ENCODE assay signal across 10 cellular contexts in the genomic region with DNA sequence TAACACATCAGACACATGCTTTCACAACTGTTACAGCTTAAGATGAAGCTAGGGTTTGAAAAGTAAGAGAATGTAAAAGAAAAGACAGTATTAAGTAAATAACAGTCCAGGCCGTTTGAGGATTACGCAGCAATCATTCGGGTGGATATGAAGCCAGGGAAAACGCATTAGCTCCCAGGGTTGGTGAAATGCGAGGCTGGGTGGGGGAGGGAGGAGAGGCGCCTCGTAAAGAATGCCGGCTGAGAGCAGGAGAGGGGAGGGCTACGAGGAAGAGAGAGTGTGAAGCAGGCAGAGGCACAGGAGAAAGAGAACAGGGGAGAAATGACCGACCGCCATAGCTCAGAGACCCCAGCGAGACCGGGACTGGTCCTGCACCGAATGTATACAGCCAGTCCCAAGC.
DNase-seq lines count a peak whose midpoint lies in the region; ATAC-seq and TF ChIP-seq lines count a peak whose summit lies in the region.
"Had no signal": no experiment of that assay in that cellular context is flagged by ENCODE, and none has a peak within 500 bp of the region (broad histone marks: within the 10 kb centered on the region; RNA-seq: fewer than 3 reads in every experiment).

No MANE protein-coding gene starts in this region.

- peak in 3 of 8 donors; percentile 18 to 45 (median 36) for ATAC-seq in heart right ventricle
- no peak for ATAC-seq in upper lobe of right lung
- ATAC-seq in GM21360 (IDR thresholded peaks at IDR 0.05; ENCODE audit: unreplicated experiment): no peak

- TF ChIP-seq CTCF in heart right ventricle (IDR thresholded peaks at IDR 0.05) (no peak), coronary artery (IDR thresholded peaks at IDR 0.05) (no peak), upper lobe of right lung (IDR thresholded peaks at IDR 0.05) (no peak)

- peak overlapping the region; percentile 79 for H3K56ac ChIP-seq in mesendoderm (ENCODE audit: low read length)

- H3K79me2 ChIP-seq in mesendoderm (ENCODE audit: control insufficient read depth, insufficient read depth, low read length): no peaks in the 10 kb centered on the region

- H3K27me3 ChIP-seq in heart right ventricle (peaks cover 5 to 41% (median 31%) of the 10 kb centered on the region in 7 donors), mesendoderm (ENCODE audit: insufficient read depth, low read length, poor library complexity) (no peaks in the 10 kb centered on the region), upper lobe of right lung (peaks cover 15% of the 10 kb centered on the region)
- H3K27me3 ChIP-seq: BLaER1 treated with 17β-estradiol and CSF1 and Interleukin-3, amounts not matched to agents 10 nM and 100 nM had no signal

- peak overlapping the region; percentile 17 for H3K4me2 ChIP-seq in mesendoderm (ENCODE audit: low read length)
- H3K4me2 ChIP-seq: BLaER1 treated with 17β-estradiol and CSF1 and Interleukin-3, amounts not matched to agents 10 nM and 100 nM had no signal

- peak overlapping the region; percentile 3 for H2AK5ac ChIP-seq in mesendoderm (ENCODE audit: low read length)

- peak overlapping the region; percentile 44 for H3K9ac ChIP-seq in mesendoderm (ENCODE audit: low read length)
- H3K9ac ChIP-seq: BLaER1 treated with 17β-estradiol and CSF1 and Interleukin-3, amounts not matched to agents 10 nM and 100 nM had no signal

- H3K4me3 ChIP-seq in heart right ventricle (peak overlapping the region; percentile 19 to 61 (median 50)), coronary artery (peak overlapping the region; percentile 59), mesendoderm (ENCODE audit: low read length) (no peak overlapping the region), upper lobe of right lung (peak overlapping the region; percentile 40)
- H3K4me3 ChIP-seq: BLaER1 treated with 17β-estradiol and CSF1 and Interleukin-3, amounts not matched to agents 10 nM and 100 nM; MG63 had no signal

- H2BK15ac ChIP-seq in mesendoderm (replicated peaks; ENCODE audit: low read depth): no peak overlapping the region

- H3K4me1 ChIP-seq in heart right ventricle (peaks cover 0 to 34% (median 15%) of the 10 kb centered on the region in 9 donors), mesendoderm (ENCODE audit: control insufficient read depth, low read depth, low read length) (peaks cover 13% of the 10 kb centered on the region), upper lobe of right lung (peaks cover 7% of the 10 kb centered on the region)
- H3K4me1 ChIP-seq: BLaER1 treated with 17β-estradiol and CSF1 and Interleukin-3, amounts not matched to agents 10 nM and 100 nM had no signal

- no peak overlapping the region for H3K18ac ChIP-seq in mesendoderm (ENCODE audit: low read length)

- H4K8ac ChIP-seq in mesendoderm (ENCODE audit: low read depth, low read length): no peak overlapping the region

- intact Hi-C loops in heart right ventricle (cut with DNase I): no loop called here
- intact Hi-C loops in cardiac septum (cut with DNase I): no loop called here
- intact Hi-C loops in upper lobe of right lung (cut with DNase I): no loop called here

- H4K5ac ChIP-seq in mesendoderm (ENCODE audit: low read length): no peak overlapping the region

- no peaks in the 10 kb centered on the region for H3K79me1 ChIP-seq in mesendoderm (ENCODE audit: low read length)

- peak overlapping the region; percentile 10 for H2BK5ac ChIP-seq in mesendoderm (ENCODE audit: low read length)

- no peak for DNase-seq in heart right ventricle
- DNase-seq in cardiac septum (ENCODE audit: low spot score): no peak
- DNase-seq in coronary artery (ENCODE audit: low spot score): no peak
- peak; percentile 68 for DNase-seq in mesendoderm
- no peak for DNase-seq in upper lobe of right lung
- DNase-seq in SW 1271 (lab: John Stamatoyannopoulos, UW): no peak
- DNase-seq in UCSD-AML1 (lab: John Stamatoyannopoulos, UW; ENCODE audit: unreplicated experiment): no peak
- DNase-seq: MG63 had no signal

- H3K27ac ChIP-seq in heart right ventricle (peak overlapping the region in 2 of 10 donors; percentile 49 to 52), coronary artery (no peak overlapping the region), mesendoderm (ENCODE audit: low read depth, low read length) (no peak overlapping the region), upper lobe of right lung (no peak overlapping the region)
- H3K27ac ChIP-seq: BLaER1 treated with 17β-estradiol and CSF1 and Interleukin-3, amounts not matched to agents 10 nM and 100 nM had no signal

- H3K4ac ChIP-seq in mesendoderm (ENCODE audit: low read depth, low read length): no peak overlapping the region

- H3K9me3 ChIP-seq in heart right ventricle: no peaks in the 10 kb centered on the region
- H3K9me3 ChIP-seq in upper lobe of right lung: no peaks in the 10 kb centered on the region
- H3K9me3 ChIP-seq: BLaER1 treated with 17β-estradiol and CSF1 and Interleukin-3, amounts not matched to agents 10 nM and 100 nM; MG63 had no signal

- H3K23ac ChIP-seq in mesendoderm (ENCODE audit: low read length): no peak overlapping the region

- no peak overlapping the region for H2BK120ac ChIP-seq in mesendoderm (ENCODE audit: low read depth, low read length)

- WGBS in heart right ventricle, 2 donors: 8 to 19% methylated on average over 14 of the region's 14 CpGs
- WGBS in mesendoderm (ENCODE audit: extremely low coverage, insufficient coverage, low lambda C conversion rate): no CpG with 5 or more reads among the region's 14 CpGs

- no peaks in the 10 kb centered on the region for H3K36me3 ChIP-seq in heart right ventricle
- H3K36me3 ChIP-seq in mesendoderm (ENCODE audit: control insufficient read depth, insufficient read depth, low read length): no peaks in the 10 kb centered on the region
- H3K36me3 ChIP-seq in upper lobe of right lung: no peaks in the 10 kb centered on the region
- H3K36me3 ChIP-seq: BLaER1 treated with 17β-estradiol and CSF1 and Interleukin-3, amounts not matched to agents 10 nM and 100 nM; MG63 had no signal
